Comparison of ENCODE assay signal across 1 cellular context in the genomic region with DNA sequence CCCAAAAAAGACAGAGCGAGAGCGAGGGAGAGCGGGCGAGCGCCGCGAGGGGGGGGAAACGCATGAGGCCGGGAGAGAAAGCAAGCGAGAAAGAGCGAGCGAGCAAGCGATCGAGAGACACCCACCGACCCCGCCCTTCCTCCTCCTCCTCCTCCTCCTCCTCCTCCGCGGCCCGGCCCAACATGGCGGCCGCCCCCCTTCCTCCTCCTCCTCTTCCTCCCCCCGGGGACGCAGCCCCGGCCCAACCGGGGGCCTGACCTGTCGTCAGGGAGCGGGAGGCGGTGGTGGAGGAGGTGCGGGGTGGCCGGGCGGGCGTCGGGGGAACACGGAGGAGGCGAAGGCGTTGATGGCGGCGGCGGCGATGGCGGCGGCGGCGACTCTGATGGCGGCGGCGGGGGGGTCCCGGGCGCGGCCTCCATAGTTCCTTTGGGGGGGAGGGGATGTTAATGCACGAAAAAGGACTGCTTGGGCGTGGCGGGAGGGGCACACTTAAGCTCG.
A peak's percentile ranks its signal among the peaks of the same experiment; 100 is the strongest.
TF ChIP-seq lines count a peak whose summit lies in the region.

No MANE protein-coding gene starts in this region.

TF ChIP-seq in A549, 52 proteins besides CTCF, POLR2A, EP300 and RAD21 (continued from another document):
- TF ChIP-seq, protein P1, sequence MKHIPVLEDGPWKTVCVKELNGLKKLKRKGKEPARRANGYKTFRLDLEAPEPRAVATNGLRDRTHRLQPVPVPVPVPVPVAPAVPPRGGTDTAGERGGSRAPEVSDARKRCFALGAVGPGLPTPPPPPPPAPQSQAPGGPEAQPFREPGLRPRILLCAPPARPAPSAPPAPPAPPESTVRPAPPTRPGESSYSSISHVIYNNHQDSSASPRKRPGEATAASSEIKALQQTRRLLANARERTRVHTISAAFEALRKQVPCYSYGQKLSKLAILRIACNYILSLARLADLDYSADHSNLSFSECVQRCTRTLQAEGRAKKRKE (CRISPR knock-in tag; IDR thresholded peaks at IDR 0.05; ENCODE audit: low read depth), result no peak
- TF ChIP-seq, protein P2, sequence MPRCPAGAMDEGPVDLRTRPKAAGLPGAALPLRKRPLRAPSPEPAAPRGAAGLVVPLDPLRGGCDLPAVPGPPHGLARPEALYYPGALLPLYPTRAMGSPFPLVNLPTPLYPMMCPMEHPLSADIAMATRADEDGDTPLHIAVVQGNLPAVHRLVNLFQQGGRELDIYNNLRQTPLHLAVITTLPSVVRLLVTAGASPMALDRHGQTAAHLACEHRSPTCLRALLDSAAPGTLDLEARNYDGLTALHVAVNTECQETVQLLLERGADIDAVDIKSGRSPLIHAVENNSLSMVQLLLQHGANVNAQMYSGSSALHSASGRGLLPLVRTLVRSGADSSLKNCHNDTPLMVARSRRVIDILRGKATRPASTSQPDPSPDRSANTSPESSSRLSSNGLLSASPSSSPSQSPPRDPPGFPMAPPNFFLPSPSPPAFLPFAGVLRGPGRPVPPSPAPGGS (IDR thresholded peaks at IDR 0.05), result peak; percentile 85; the same call in 1 of the 3 replicates
